8 cellular contexts compared by ENCODE assay signal in the genomic region with DNA sequence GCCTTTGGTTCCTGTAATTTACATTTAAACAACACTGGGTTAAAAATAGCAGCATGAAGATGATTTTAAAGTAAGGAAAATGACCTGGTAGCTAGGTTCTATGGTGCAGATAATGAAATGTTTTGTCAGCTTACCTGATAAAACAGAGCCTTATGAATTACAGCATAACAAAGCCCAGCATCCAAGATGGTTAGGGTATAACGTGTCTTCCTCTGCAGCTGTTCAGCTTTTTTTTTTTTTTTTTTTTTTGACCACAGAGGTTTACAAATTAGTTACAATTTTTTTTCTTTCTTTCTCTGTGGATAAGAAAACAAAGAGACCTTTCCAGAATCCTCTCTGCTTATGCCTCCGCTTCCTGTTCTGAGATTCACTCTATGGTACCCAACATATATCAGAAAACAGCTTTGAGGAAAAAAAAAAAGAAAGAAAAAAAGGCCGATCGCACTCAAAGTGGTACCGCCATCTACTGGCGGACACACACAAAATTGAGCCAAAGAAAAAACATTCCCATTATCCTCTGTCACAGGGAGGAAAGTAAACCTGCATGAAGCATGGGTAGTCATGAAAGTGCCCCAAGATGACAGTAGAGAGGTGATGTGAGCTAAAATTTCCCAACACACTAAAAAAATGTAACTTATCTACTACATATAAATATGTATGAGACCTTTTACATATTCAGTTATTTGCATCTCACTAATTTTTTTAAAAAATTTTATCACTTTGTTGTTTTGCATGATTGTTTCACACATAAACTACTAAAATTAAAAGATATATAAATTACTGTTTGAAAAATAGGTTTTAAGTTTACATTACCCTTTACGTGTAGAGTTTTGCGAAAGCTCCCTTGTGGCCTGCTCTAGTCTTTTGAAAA. TPM values are rescaled to one million over a fixed set of nuclear protein-coding genes. Genes with fewer than 3 reads are reported as not detected.
A peak's percentile ranks its signal among the peaks of the same experiment; 100 is the strongest.
DNase-seq lines count a peak whose midpoint lies in the region; ATAC-seq, FAIRE-seq and TF ChIP-seq lines count a peak whose summit lies in the region.

A gene (minus strand): TSS at position 362 of the 871 bp plus-strand sequence. CDS start 27,656 bp downstream, outside the sequence.

- peak; percentile 83 to 86 for TF ChIP-seq RAD21 in H1 (IDR thresholded peaks at IDR 0.05 in 1 of 2, conservative IDR thresholded peaks at IDR 0.05 in 1 of 2; ENCODE audit: low read depth in 2 of 2, low read length in 2 of 2)

- no peak for TF ChIP-seq POLR2A in H1 (IDR thresholded peaks at IDR 0.05; ENCODE audit: control extremely low read depth in 1 of 2, low read depth in 2 of 2, low read length in 2 of 2)

- H3K23me2 ChIP-seq in H1 (ENCODE audit: low read depth, low read length): no peaks in the 10 kb centered on the region

- H3K27ac ChIP-seq in OCI-LY3 (ENCODE audit: low read length): no peak within 1 kb of the TSS
- no peak within 1 kb of the TSS for H3K27ac ChIP-seq in H1 (ENCODE audit: low read depth, low read length)

- TF ChIP-seq EP300 in H1 (IDR thresholded peaks at IDR 0.05; ENCODE audit: borderline replicate concordance in 1 of 2, low read depth in 2 of 2, low read length in 2 of 2): no peak

- H2AFZ ChIP-seq in OCI-LY3 (ENCODE audit: low read depth, low read length) (no peak within 1 kb of the TSS), H1 (ENCODE audit: low read length) (no peak within 1 kb of the TSS)

- no peak within 1 kb of the TSS for H2BK5ac ChIP-seq in H1 (ENCODE audit: low read depth, low read length)

- H3K4me1 ChIP-seq in OCI-LY3 (ENCODE audit: low read length) (peaks cover 4% of the 10 kb centered on the region; the same call in 1 of the 2 replicates), H1 (replicated peaks in 1 of 4; ENCODE audit: control insufficient read depth in 3 of 4, insufficient read depth in 4 of 4, low read length in 3 of 4) (no peaks in the 10 kb centered on the region), mucosa of stomach (ENCODE audit: control insufficient read depth, insufficient read depth, low read length) (no peaks in the 10 kb centered on the region)

- no peak within 1 kb of the TSS for H2BK12ac ChIP-seq in H1 (ENCODE audit: low read depth, low read length)

- H3K14ac ChIP-seq in H1 (ENCODE audit: insufficient read length): no peak within 1 kb of the TSS

- H2BK20ac ChIP-seq in H1 (ENCODE audit: low read length): no peak within 1 kb of the TSS

- H3K23ac ChIP-seq in H1 (ENCODE audit: insufficient read length): no peak within 1 kb of the TSS

- no peak within 1 kb of the TSS for H4K5ac ChIP-seq in H1 (ENCODE audit: insufficient read length, low read depth, low read length)

- no peak within 1 kb of the TSS for H3K56ac ChIP-seq in H1 (replicated peaks; ENCODE audit: insufficient read length, low read depth, low read length)

- H3K9me3 ChIP-seq in OCI-LY3 (ENCODE audit: insufficient read depth, low read length) (no peaks in the 10 kb centered on the region), H1 (ENCODE audit: insufficient read depth in 2 of 2, low read depth in 1 of 2, low read length in 1 of 2) (no peaks in the 10 kb centered on the region), mucosa of stomach (ENCODE audit: control insufficient read depth, low read length) (no peaks in the 10 kb centered on the region)

- no peak within 1 kb of the TSS for H3K9ac ChIP-seq in OCI-LY3 (ENCODE audit: low read length)
- no peak within 1 kb of the TSS for H3K9ac ChIP-seq in H1 (replicated peaks in 1 of 4; ENCODE audit: extremely low read depth in 1 of 4, low read depth in 3 of 4, low read length in 3 of 4)
- peak within 1 kb of the TSS; percentile 17 for H3K9ac ChIP-seq in mucosa of stomach (ENCODE audit: low read length)

- no peak within 1 kb of the TSS for H2BK15ac ChIP-seq in H1 (ENCODE audit: low read length)

- CTCF ChIA-PET in H1 (lab: Charles Lee; ENCODE audit: partially characterized antibody): interaction anchor here (0.6 to 16.5 kb wide), 35 partner anchors 9 to 571 kb away, joined by 3 to 218 read pairs (median 4); a partner anchor contains a TSS

- POLR2A ChIA-PET in H1 (lab: Charles Lee; ENCODE audit: partially characterized antibody): no interaction called here

- H4K91ac ChIP-seq in H1 (replicated peaks; ENCODE audit: insufficient read length, low read length): no peak within 1 kb of the TSS

- peak; percentile 91 for FAIRE-seq in H1 (lab: Jason Lieb, UNC)

- H4K20me1 ChIP-seq in OCI-LY3 (ENCODE audit: insufficient read depth, low read length) (no peaks in the 10 kb centered on the region), H1 (replicated peaks in 1 of 2; ENCODE audit: control insufficient read depth in 1 of 2, insufficient read depth in 2 of 2, low read length in 2 of 2) (no peaks in the 10 kb centered on the region)

- no peak within 1 kb of the TSS for H3K18ac ChIP-seq in H1 (ENCODE audit: extremely low read depth, low read length)

- no peak within 1 kb of the TSS for H2BK120ac ChIP-seq in H1 (replicated peaks; ENCODE audit: low read depth, low read length)

- peak within 1 kb of the TSS; percentile 27 for H3K4me2 ChIP-seq in OCI-LY3 (ENCODE audit: low read length)
- H3K4me2 ChIP-seq in H1 (ENCODE audit: insufficient read depth in 1 of 2, low read depth in 2 of 2, low read length in 2 of 2): no peak within 1 kb of the TSS

- H4K8ac ChIP-seq in H1 (ENCODE audit: extremely low read depth, insufficient read depth, low read length): no peak within 1 kb of the TSS

- no peak within 1 kb of the TSS for H3K4ac ChIP-seq in H1 (replicated peaks; ENCODE audit: insufficient read length, low read depth, low read length)

- H3K79me2 ChIP-seq in OCI-LY3 (ENCODE audit: low read length) (no peaks in the 10 kb centered on the region), H1 (ENCODE audit: control insufficient read depth in 1 of 2, insufficient read depth in 2 of 2, low read length in 2 of 2) (no peaks in the 10 kb centered on the region)

- H2AK5ac ChIP-seq in H1 (ENCODE audit: low read depth, low read length): no peak within 1 kb of the TSS

- H3K4me3 ChIP-seq in OCI-LY3 (ENCODE audit: low read length) (peak within 1 kb of the TSS; percentile 18; the same call in 1 of the 2 replicates), H1 (ENCODE audit: extremely low read depth in 1 of 4, insufficient read depth in 2 of 4, low read depth in 3 of 4, low read length in 4 of 4) (no peak within 1 kb of the TSS), mucosa of stomach (ENCODE audit: low read length) (no peak within 1 kb of the TSS)

- H3K79me1 ChIP-seq in H1 (ENCODE audit: low read depth, low read length): no peaks in the 10 kb centered on the region

- DNase-seq in SKM-1 treated with dmso at 0.1 percent for 144 hours (lab: John Stamatoyannopoulos, UW; ENCODE audit: unreplicated experiment) (peak; percentile 32), SKM-1 (lab: John Stamatoyannopoulos, UW; ENCODE audit: unreplicated experiment) (no peak), KBM-7 (peak; percentile 45), H1 (ENCODE audit: low read depth in 1 of 2, low spot score in 2 of 2) (no peak)

- H3K27me3 ChIP-seq in OCI-LY3 (ENCODE audit: low read depth, low read length): no peaks in the 10 kb centered on the region
- no peaks in the 10 kb centered on the region for H3K27me3 ChIP-seq in H1 (replicated peaks in 1 of 4; ENCODE audit: control insufficient read depth in 3 of 4, extremely low read depth in 1 of 4, insufficient read depth in 3 of 4, low read length in 3 of 4)
- H3K27me3 ChIP-seq in mucosa of stomach (ENCODE audit: control insufficient read depth, insufficient read depth, low read length): no peaks in the 10 kb centered on the region

- in situ Hi-C loops in KBM-7 (cut with MboI; ENCODE audit: low pct_unique_long_range_greater_than_20kb, low sequenced_read_pairs): no loop called here

- ATAC-seq in GM21529 (IDR thresholded peaks at IDR 0.05; ENCODE audit: unreplicated experiment) (peak; percentile 80), HG03439 (IDR thresholded peaks at IDR 0.05; ENCODE audit: unreplicated experiment) (no peak)

- H3K36me3 ChIP-seq in OCI-LY3 (replicated peaks; ENCODE audit: low read depth, low read length) (peaks cover 2% of the 10 kb centered on the region), H1 (ENCODE audit: control insufficient read depth in 2 of 4, insufficient read depth in 4 of 4, low read length in 3 of 4) (no peaks in the 10 kb centered on the region), mucosa of stomach (ENCODE audit: control insufficient read depth, insufficient read depth, low read length) (no peaks in the 10 kb centered on the region)

- TF ChIP-seq CTCF in OCI-LY3 (IDR thresholded peaks at IDR 0.05; ENCODE audit: low read depth, low read length): peak; percentile 89
- peak in 2 of 3 experiments; percentile 76 to 80; a peak in 3 of 4 replicates for TF ChIP-seq CTCF in H1 (IDR thresholded peaks at IDR 0.05; ENCODE audit: control extremely low read depth in 1 of 3, insufficient read depth in 1 of 3, low read depth in 1 of 3, low read length in 3 of 3)

- WGBS in H1 (ENCODE audit: extremely low coverage in 1 of 2, insufficient coverage in 1 of 2, insufficient read length in 1 of 2, insufficient replicate concordance in 2 of 2, low coverage in 1 of 2, low lambda C conversion rate in 2 of 2, missing lambda C conversion rate in 1 of 2), 2 experiments: 25% methylated on average over 8 of the region's 8 CpGs; no CpG with 5 or more reads in 1 of the 2 experiments

TF ChIP-seq in H1, 55 proteins besides CTCF, POLR2A, EP300 and RAD21 (continues in another document):
- TF ChIP-seq YY1 (IDR thresholded peaks at IDR 0.05; ENCODE audit: low read depth, low read length) (no peak), MAFK (IDR thresholded peaks at IDR 0.05; ENCODE audit: low read depth, low read length) (no peak), GTF2F1 (IDR thresholded peaks at IDR 0.05; ENCODE audit: borderline replicate concordance, low read depth, low read length) (no peak), BACH1 (IDR thresholded peaks at IDR 0.05; ENCODE audit: low read length) (no peak), ZNF274 (IDR thresholded peaks at IDR 0.05; ENCODE audit: borderline replicate concordance, extremely low read depth, low read length) (no peak), SIRT6 (IDR thresholded peaks at IDR 0.05; ENCODE audit: low read length) (no peak), CHD2 (IDR thresholded peaks at IDR 0.05; ENCODE audit: low read length) (no peak), SRF (IDR thresholded peaks at IDR 0.05; ENCODE audit: low read depth, low read length) (no peak), KDM5A (IDR thresholded peaks at IDR 0.05; ENCODE audit: low read length) (no peak), HDAC6 (IDR thresholded peaks at IDR 0.05; ENCODE audit: low read depth, low read length) (no peak), JUN (IDR thresholded peaks at IDR 0.05; ENCODE audit: low read depth, low read length) (no peak)

RNA-seq across cellular contexts. Expression of the gene that starts here (rescaled TPM):
- total RNA-seq in H1 (2021; fragmentation: NEBNext Ultra II Directional; extraction: Animal tissue kit (Norgen Biotek cat#: 25700)): not detected in 2 replicates
- 0.02 TPM in 1 of 2 replicates, not detected in the other for polyA plus RNA-seq in H1 (2011; rRNA removed)
- polyA plus RNA-seq in H1 (2011; cell fraction: cytosol; rRNA removed): not detected
- 0.01 TPM for polyA plus RNA-seq in H1 (2011; cell fraction: nucleus; rRNA removed)
- 0.06 TPM in 1 of 4 replicates, not detected in the others for polyA plus RNA-seq in H1 (2012, experiment 1 of 2)
- not detected for polyA plus RNA-seq in H1 (2012, experiment 2 of 2)
- 0.02 TPM for polyA plus RNA-seq in H1 (2013, experiment 1 of 2)
- 0.04 TPM for polyA plus RNA-seq in H1 (2013, experiment 2 of 2)
- polyA minus RNA-seq in H1 (2011; rRNA and poly(A)+ RNA removed): 0.07 TPM in 1 of 2 replicates, not detected in the other
- polyA minus RNA-seq in H1 (2011; cell fraction: cytosol; rRNA and poly(A)+ RNA removed): not detected
- not detected for polyA minus RNA-seq in H1 (2011; cell fraction: nucleus; rRNA and poly(A)+ RNA removed)

Comparison
In these comparisons a context has a peak if more than half of its experiments do, and no peak if none do; other contexts are left out.
1. DNase-seq: peak in SKM-1 treated with dmso at 0.1 percent for 144 hours (single experiment) and KBM-7 (single experiment); none in SKM-1 (single experiment) and H1 (0 of 2).